Comparison of ENCODE assay signal across 11 cellular contexts in genomic region chr2:150484461-150484931, GRCh38. TPM values are rescaled to one million over a fixed set of nuclear protein-coding genes. Genes with fewer than 3 reads are reported as not detected.
DNase-seq lines count a peak whose midpoint lies in the region; ATAC-seq, FAIRE-seq and TF ChIP-seq lines count a peak whose summit lies in the region.
"Had no signal": no experiment of that assay in that cellular context is flagged by ENCODE, and none has a peak within 500 bp of the region (broad histone marks: within the 10 kb centered on the region; RNA-seq: fewer than 3 reads in every experiment).

No MANE protein-coding gene starts in this region.

- H3K27ac ChIP-seq in heart right ventricle (peak overlapping the region; percentile 84 to 97 (median 95)), ectodermal cell (ENCODE audit: insufficient read depth, low read depth, low read length, poor library complexity, severe bottlenecking) (no peak overlapping the region), aorta (ENCODE audit: low read depth in 1 of 2, low read length in 2 of 2) (peak overlapping the region; percentile 71 to 90)

- H3K9me3 ChIP-seq in heart right ventricle (no peaks in the 10 kb centered on the region), ectodermal cell (ENCODE audit: control insufficient read depth, low read length) (no peaks in the 10 kb centered on the region), mucosa of descending colon (no peaks in the 10 kb centered on the region), aorta (ENCODE audit: control insufficient read depth, low read length) (no peaks in the 10 kb centered on the region)

- TF ChIP-seq CTCF in heart right ventricle (IDR thresholded peaks at IDR 0.05) (no peak), mucosa of descending colon (IDR thresholded peaks at IDR 0.05) (no peak)

- no peak for ATAC-seq in heart right ventricle
- no peak for ATAC-seq in Right ventricle myocardium superior (ENCODE audit: poor library complexity)
- no peak for ATAC-seq in mucosa of descending colon
- no peak for ATAC-seq in aorta (ENCODE audit: low FRiP score)
- ATAC-seq in GM19351 (IDR thresholded peaks at IDR 0.05; ENCODE audit: unreplicated experiment), result no peak
- ATAC-seq: CD8-positive, alpha-beta T cell had no signal

- DNase-seq in heart right ventricle, result no peak
- DNase-seq in Right ventricle myocardium superior, result no peak
- peak in 2 of 3 donors; percentile 22 to 27 for DNase-seq in mucosa of descending colon
- no peak for DNase-seq in aorta
- DNase-seq in DMS153 treated with DMSO at 0.1 percent for 48 hours (lab: John Stamatoyannopoulos, UW; ENCODE audit: unreplicated experiment), result no peak
- DNase-seq in HTR-8/SVneo (ENCODE audit: insufficient read length, low spot score), result no peak
- DNase-seq: CD8-positive, alpha-beta T cell; KBM-7 had no signal

- intact Hi-C loops in heart right ventricle (cut with DNase I) (loop anchor here in 5 of 10 donors (10.0 kb wide), 4 partner anchors 60 to 680 kb away; no protein-coding TSS in a partner anchor), Right ventricle myocardium superior (cut with DNase I) (loop anchor here (10.0 kb wide), 2 partner anchors 120 to 680 kb away; no protein-coding TSS in a partner anchor), mucosa of descending colon (cut with DNase I, micrococcal nuclease) (loop anchor here in 1 of 2 donors (10.0 kb wide), 1 partner anchor 890 kb away; no protein-coding TSS in a partner anchor), aorta (cut with DNase I) (loop anchor here (10.0 kb wide), 5 partner anchors 130 to 460 kb away; no protein-coding TSS in a partner anchor)

- peak overlapping the region in 9 of 10 donors; percentile 51 to 91 (median 82) for H3K4me3 ChIP-seq in heart right ventricle
- peak overlapping the region; percentile 69 for H3K4me3 ChIP-seq in ectodermal cell (ENCODE audit: insufficient read depth, low read depth, low read length)
- no peak overlapping the region for H3K4me3 ChIP-seq in mucosa of descending colon
- peak overlapping the region; percentile 45 to 79 for H3K4me3 ChIP-seq in aorta (ENCODE audit: low read length in 2 of 2)

- FAIRE-seq in HTR-8/SVneo (lab: Jason Lieb, UNC), result no peak

- H3K36me3 ChIP-seq in heart right ventricle, result no peaks in the 10 kb centered on the region
- no peaks in the 10 kb centered on the region for H3K36me3 ChIP-seq in ectodermal cell (ENCODE audit: control insufficient read depth, insufficient read depth, low read length)
- no peaks in the 10 kb centered on the region for H3K36me3 ChIP-seq in mucosa of descending colon (ENCODE audit: low read depth)
- H3K36me3 ChIP-seq in aorta (ENCODE audit: control insufficient read depth in 1 of 2, insufficient read depth in 2 of 2, low read length in 1 of 2), result no peaks in the 10 kb centered on the region

- H3K27me3 ChIP-seq in heart right ventricle, result peaks cover 0 to 38% (median 0%) of the 10 kb centered on the region in 7 donors
- peaks cover 16% of the 10 kb centered on the region for H3K27me3 ChIP-seq in ectodermal cell (ENCODE audit: control insufficient read depth, insufficient read depth, low read length, poor library complexity, severe bottlenecking)
- no peaks in the 10 kb centered on the region for H3K27me3 ChIP-seq in aorta (ENCODE audit: control insufficient read depth in 1 of 2, insufficient read depth in 2 of 2, low read length in 1 of 2)

- 10 to 17% methylated on average over 6 of the region's 6 CpGs for WGBS in heart right ventricle, 2 donors
- WGBS in ectodermal cell, 2 experiments, result 73 to 76% methylated on average over 6 of the region's 6 CpGs
- WGBS in aorta, 2 donors, result 4% methylated on average over 6 of the region's 6 CpGs

- H3K4me1 ChIP-seq in heart right ventricle (peaks cover 0 to 55% (median 46%) of the 10 kb centered on the region in 9 donors), ectodermal cell (ENCODE audit: control insufficient read depth, insufficient read depth, low read length) (peaks cover 20% of the 10 kb centered on the region), mucosa of descending colon (ENCODE audit: low read depth) (peaks cover 38% of the 10 kb centered on the region), aorta (ENCODE audit: control insufficient read depth in 1 of 2, insufficient read depth in 2 of 2, low read length in 2 of 2) (peaks cover 3 to 15% of the 10 kb centered on the region in 2 donors)

RNA-seq across cellular contexts. Expression of gene RND3, which starts 3.0 kb away (rescaled TPM):
- total RNA-seq in heart right ventricle (10 to 100 TPM; 20.7 to 74.3 (median 41.0) TPM), Right ventricle myocardium superior (20.4 TPM), mucosa of descending colon (10 to 100 TPM; 42.2 to 80.1 (median 57.5) TPM), aorta (10 to 100 TPM; 24.9 to 67.0 TPM)
- polyA plus RNA-seq in heart right ventricle (10 to 100 TPM; 15.4 to 22.3 TPM), aorta (10 to 100 TPM; 16.8 to 17.4 TPM)
- polyA plus RNA-seq in ectodermal cell (2013, experiment 1 of 4), result 21.0 TPM
- polyA plus RNA-seq in ectodermal cell (2013, experiment 2 of 4), result 15.2 TPM
- 18.2 TPM for polyA plus RNA-seq in ectodermal cell (2013, experiment 3 of 4)
- 17.8 TPM for polyA plus RNA-seq in ectodermal cell (2013, experiment 4 of 4)
- total RNA-seq: CD8-positive, alpha-beta T cell; T-helper 2 cell treated with Interferon-gamma antibody and Interleukin-4, amounts not matched to agents 100 ng/mL and 5 ng/mL, for 36 hours had no signal

Comparison
In these comparisons a context has a peak if more than half of its experiments do, and no peak if none do; other contexts are left out.
1. DNase-seq: peak in mucosa of descending colon (2 of 3); none in heart right ventricle (0 of 2), Right ventricle myocardium superior (single experiment), aorta (0 of 2), DMS153 treated with DMSO at 0.1 percent for 48 hours (single experiment) and HTR-8/SVneo (single experiment).